Comparison of ENCODE assay signal across 14 cellular contexts in genomic region chr2:64329848-64330247, GRCh38.
DNase-seq lines count a peak whose midpoint lies in the region; FAIRE-seq and TF ChIP-seq lines count a peak whose summit lies in the region.
"Had no signal": no experiment of that assay in that cellular context is flagged by ENCODE, and none has a peak within 500 bp of the region (broad histone marks: within the 10 kb centered on the region; RNA-seq: fewer than 3 reads in every experiment).

No MANE protein-coding gene starts in this region.

- H3K9ac ChIP-seq in mucosa of stomach (ENCODE audit: low read length), result peak overlapping the region; percentile 55

- H3K4me1 Mint-ChIP-seq in activated naive CD4-positive, alpha-beta T cell treated with anti-CD3 and anti-CD28 coated beads for 36 hours (ENCODE audit: low read depth), result peaks cover 47% of the 10 kb centered on the region

- H3K27ac ChIP-seq in esophagus squamous epithelium, result peak overlapping the region; percentile 30 to 80 (median 74)
- H3K27ac ChIP-seq in vagina, result peak overlapping the region; percentile 75
- H3K27ac ChIP-seq: A549 had no signal

- no peak for FAIRE-seq in D721Med (lab: Jason Lieb, UNC)
- FAIRE-seq: A549 had no signal

- H3K36me3 ChIP-seq in esophagus squamous epithelium (no peaks in the 10 kb centered on the region), mucosa of stomach (ENCODE audit: control insufficient read depth, insufficient read depth, low read length) (no peaks in the 10 kb centered on the region), vagina (no peaks in the 10 kb centered on the region)

- H3K27me3 ChIP-seq in esophagus squamous epithelium (no peaks in the 10 kb centered on the region), mucosa of stomach (ENCODE audit: control insufficient read depth, insufficient read depth, low read length) (no peaks in the 10 kb centered on the region), vagina (no peaks in the 10 kb centered on the region)

- H3K9me3 Mint-ChIP-seq in activated naive CD4-positive, alpha-beta T cell treated with anti-CD3 and anti-CD28 coated beads for 36 hours, result no peaks in the 10 kb centered on the region
- H3K9me3 Mint-ChIP-seq: T-helper 1 cell treated with Interleukin-12 subunit alpha and Interleukin-12 subunit beta and Interleukin-4 antibody, amounts not matched to agents 30 μg/mL and 1 μg/mL, for 36 hours had no signal

- CTCF ChIA-PET in activated naive CD4-positive, alpha-beta T cell treated with anti-CD3 and anti-CD28 coated beads for 36 hours (lab: Charles Lee), result interaction anchor here (0.7 to 8.5 kb wide), 25 partner anchors 18 to 543 kb away, joined by 3 to 350 read pairs (median 4); partner anchors contain the start of gene AFTPH

- H3K4me1 ChIP-seq in esophagus squamous epithelium (peaks cover 15 to 68% (median 26%) of the 10 kb centered on the region in 3 donors), mucosa of stomach (ENCODE audit: control insufficient read depth, insufficient read depth, low read length) (peaks cover 34% of the 10 kb centered on the region), vagina (peaks cover 37% of the 10 kb centered on the region)

- no peak for TF ChIP-seq CTCF in esophagus squamous epithelium (IDR thresholded peaks at IDR 0.05)
- no peak for TF ChIP-seq CTCF in vagina (IDR thresholded peaks at IDR 0.05)
- TF ChIP-seq CTCF in D721Med (IDR thresholded peaks at IDR 0.05; ENCODE audit: insufficient read depth, missing control alignments), result no peak

- H3K4me3 ChIP-seq in esophagus squamous epithelium (no peak overlapping the region), mucosa of stomach (ENCODE audit: low read length) (no peak overlapping the region), vagina (no peak overlapping the region)
- H3K4me3 ChIP-seq: A549 had no signal

- no peak for TF ChIP-seq POLR2A in esophagus squamous epithelium (IDR thresholded peaks at IDR 0.05)
- no peak for TF ChIP-seq POLR2A in vagina (IDR thresholded peaks at IDR 0.05)

- intact Hi-C loops in activated naive CD4-positive, alpha-beta T cell treated with anti-CD3 and anti-CD28 coated beads for 36 hours (cut with micrococcal nuclease), result loop anchor here (2.0 to 5.0 kb wide), 4 partner anchors 317 to 468 kb away; no protein-coding TSS in a partner anchor
- intact Hi-C loops in esophagus squamous epithelium (cut with DNase I) (loop anchor here (5.0 to 10.0 kb wide), 3 partner anchors 157 to 275 kb away; partner anchors contain the start of gene PELI1), vagina (cut with DNase I) (loop anchor here (5.0 to 10.0 kb wide), 2 partner anchors 278 to 545 kb away; no protein-coding TSS in a partner anchor)

- no peaks in the 10 kb centered on the region for H3K9me3 ChIP-seq in esophagus squamous epithelium
- no peaks in the 10 kb centered on the region for H3K9me3 ChIP-seq in mucosa of stomach (ENCODE audit: control insufficient read depth, low read length)
- H3K9me3 ChIP-seq in vagina, result no peaks in the 10 kb centered on the region
- H3K9me3 ChIP-seq: A549 had no signal

- H3K27ac Mint-ChIP-seq in activated naive CD4-positive, alpha-beta T cell treated with anti-CD3 and anti-CD28 coated beads for 36 hours, result peak overlapping the region; percentile 20
- H3K27ac Mint-ChIP-seq: T-helper 1 cell treated with Interleukin-12 subunit alpha and Interleukin-12 subunit beta and Interleukin-4 antibody, amounts not matched to agents 30 μg/mL and 1 μg/mL, for 36 hours had no signal

- DNase-seq in activated naive CD4-positive, alpha-beta T cell treated with anti-CD3 and anti-CD28 coated beads for 36 hours, result no peak
- no peak for DNase-seq in activated naive CD4-positive, alpha-beta T cell (lab: John Stamatoyannopoulos, UW)
- DNase-seq in esophagus squamous epithelium (lab: John Stamatoyannopoulos, UW) (no peak), vagina (ENCODE audit: extremely low spot score in 2 of 2) (peak; percentile 86 to 89), SHP77 (lab: John Stamatoyannopoulos, UW) (no peak), D721Med (ENCODE audit: insufficient read length, low spot score) (no peak), RPMI8226 (no peak)
- DNase-seq: activated T-cell treated with anti-CD3 and anti-CD28 coated beads for 4 hours, KBM-7, NCI-H526, substantia nigra had no signal

- no peaks in the 10 kb centered on the region for H3K27me3 Mint-ChIP-seq in activated naive CD4-positive, alpha-beta T cell treated with anti-CD3 and anti-CD28 coated beads for 36 hours (ENCODE audit: low read depth)

- H3K4me3 Mint-ChIP-seq in activated naive CD4-positive, alpha-beta T cell treated with anti-CD3 and anti-CD28 coated beads for 36 hours, result no peak overlapping the region
- H3K4me3 Mint-ChIP-seq: T-helper 1 cell treated with Interleukin-12 subunit alpha and Interleukin-12 subunit beta and Interleukin-4 antibody, amounts not matched to agents 30 μg/mL and 1 μg/mL, for 36 hours had no signal

- no peaks in the 10 kb centered on the region for H3K36me3 Mint-ChIP-seq in activated naive CD4-positive, alpha-beta T cell treated with anti-CD3 and anti-CD28 coated beads for 36 hours (ENCODE audit: low read depth)

- WGBS in esophagus squamous epithelium, 2 donors, result 12 to 16% methylated on average over 2 of the region's 2 CpGs

Comparison
In these comparisons a context has a peak if more than half of its experiments do, and no peak if none do; other contexts are left out.
1. DNase-seq: peak in vagina (2 of 2); none in activated naive CD4-positive, alpha-beta T cell treated with anti-CD3 and anti-CD28 coated beads for 36 hours (single experiment), activated naive CD4-positive, alpha-beta T cell (0 of 4), esophagus squamous epithelium (single experiment), SHP77 (0 of 2), D721Med (single experiment) and RPMI8226 (single experiment).